8 cellular contexts compared by ENCODE assay signal in the genomic region with DNA sequence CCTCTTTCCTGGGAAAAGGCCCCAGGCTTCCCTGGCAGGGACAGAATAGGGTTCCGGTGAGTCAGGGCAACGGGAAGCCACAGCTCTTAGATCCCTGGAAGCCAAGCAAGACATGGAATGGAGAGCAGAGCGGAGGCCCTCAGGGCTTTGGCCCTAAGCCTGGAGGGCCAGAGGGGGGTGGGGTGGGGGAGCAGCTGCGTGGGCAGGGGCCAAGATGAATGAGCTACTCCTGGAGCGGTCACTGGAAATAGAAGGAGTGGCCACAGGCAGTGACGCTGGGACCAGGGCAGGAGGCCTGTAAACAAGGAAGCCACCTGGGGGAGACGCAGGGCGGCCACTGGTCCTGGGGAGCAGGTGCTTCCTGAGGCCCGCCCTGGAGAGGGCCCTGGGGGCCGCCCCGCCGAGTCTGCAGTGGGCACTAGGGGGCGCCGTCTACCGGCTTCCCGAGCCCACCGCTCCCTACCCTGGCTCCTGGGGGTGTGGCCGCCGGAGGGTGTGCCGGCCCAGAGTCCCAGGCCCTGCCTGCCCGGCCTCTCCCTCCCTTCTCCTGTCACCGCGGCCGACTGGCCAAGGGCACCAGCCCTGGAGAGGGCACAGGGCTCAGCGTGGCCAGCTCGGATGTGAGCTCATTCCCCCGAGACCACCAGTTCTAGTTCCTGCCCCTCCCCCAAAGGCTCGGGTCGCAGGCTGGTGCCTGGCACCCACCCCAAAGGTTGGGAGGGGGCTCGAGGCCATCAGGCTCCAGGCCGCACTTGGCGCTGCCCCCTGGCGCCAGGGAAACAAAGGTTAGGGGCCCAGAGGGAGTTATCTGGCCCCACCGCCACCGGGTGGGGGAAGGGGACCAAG. TPM values are rescaled to one million over a fixed set of nuclear protein-coding genes. Genes with fewer than 3 reads are reported as not detected.
DNase-seq lines count a peak whose midpoint lies in the region; ATAC-seq lines count a peak whose summit lies in the region.

No MANE protein-coding gene starts in this region.

- H3K9me3 Mint-ChIP-seq in activated CD4-positive, alpha-beta memory T cell treated with anti-CD3 and anti-CD28 coated beads, Interleukin-2, amount 10 ng/mL, durations not matched to agents 7 days and 5 days: no peaks in the 10 kb centered on the region

- H3K36me3 Mint-ChIP-seq in activated CD4-positive, alpha-beta memory T cell treated with anti-CD3 and anti-CD28 coated beads, Interleukin-2, amount 10 ng/mL, durations not matched to agents 7 days and 5 days (ENCODE audit: low read depth): peaks cover 23% of the 10 kb centered on the region

- CTCF ChIA-PET in activated CD4-positive, alpha-beta memory T cell treated with anti-CD3 and anti-CD28 coated beads, Interleukin-2, amount 10 ng/mL, durations not matched to agents 7 days and 5 days (lab: Charles Lee): interaction anchor here (0.5 to 7.0 kb wide), 23 partner anchors 10 to 427 kb away, joined by 3 to 92 read pairs (median 4); a partner anchor contains a TSS

- H3K4me3 ChIP-seq in ectodermal cell (ENCODE audit: insufficient read depth, low read depth, low read length): peak overlapping the region; percentile 22

- DNase-seq in AG08396 (ENCODE audit: low spot score) (peak; percentile 87), NCI-H526 treated with DMSO at 0.1 percent for 48 hours (lab: John Stamatoyannopoulos, UW) (peak; percentile 43), lung microvascular endothelial cell (ENCODE audit: low read depth in 2 of 2) (peak; percentile 95 to 99)
- peak; percentile 76 for DNase-seq in activated CD4-positive, alpha-beta memory T cell treated with anti-CD3 and anti-CD28 coated beads, Interleukin-2, amount 10 ng/mL, durations not matched to agents 7 days and 5 days
- peak; percentile 55 to 63 (median 57) for DNase-seq in stimulated activated CD4-positive, alpha-beta T cell treated with anti-CD3 and anti-CD28 coated beads, TNF-alpha, amount 100 ng/mL, for 4 hours (ENCODE audit: low read depth in 3 of 3)

- no peaks in the 10 kb centered on the region for H3K27me3 ChIP-seq in ectodermal cell (ENCODE audit: control insufficient read depth, insufficient read depth, low read length, poor library complexity, severe bottlenecking)

- 12 to 14% methylated on average over 35 of the region's 35 CpGs for WGBS in ectodermal cell, 2 experiments

- ATAC-seq in GM19043 (IDR thresholded peaks at IDR 0.05; ENCODE audit: low read depth, unreplicated experiment) (peak; percentile 60), HG03439 (IDR thresholded peaks at IDR 0.05; ENCODE audit: unreplicated experiment) (peak; percentile 46)

- H3K27ac ChIP-seq in ectodermal cell (ENCODE audit: insufficient read depth, low read depth, low read length, poor library complexity, severe bottlenecking): no peak overlapping the region

- peaks cover 4% of the 10 kb centered on the region for H3K36me3 ChIP-seq in ectodermal cell (ENCODE audit: control insufficient read depth, insufficient read depth, low read length)

- H3K4me1 ChIP-seq in ectodermal cell (ENCODE audit: control insufficient read depth, insufficient read depth, low read length): peaks cover 14% of the 10 kb centered on the region

- H3K4me1 Mint-ChIP-seq in activated CD4-positive, alpha-beta memory T cell treated with anti-CD3 and anti-CD28 coated beads, Interleukin-2, amount 10 ng/mL, durations not matched to agents 7 days and 5 days: peaks cover 33% of the 10 kb centered on the region

- H3K9me3 ChIP-seq in ectodermal cell (ENCODE audit: control insufficient read depth, low read length): no peaks in the 10 kb centered on the region

- POLR2A ChIA-PET in activated CD4-positive, alpha-beta memory T cell treated with anti-CD3 and anti-CD28 coated beads, Interleukin-2, amount 10 ng/mL, durations not matched to agents 7 days and 5 days (lab: Charles Lee): interaction anchor here (0.6 to 6.7 kb wide), 7 partner anchors 11 to 379 kb away, joined by 3 to 34 read pairs (median 3); a partner anchor contains a TSS

- no peaks in the 10 kb centered on the region for H3K27me3 Mint-ChIP-seq in activated CD4-positive, alpha-beta memory T cell treated with anti-CD3 and anti-CD28 coated beads, Interleukin-2, amount 10 ng/mL, durations not matched to agents 7 days and 5 days

- peak overlapping the region; percentile 71 for H3K4me3 Mint-ChIP-seq in activated CD4-positive, alpha-beta memory T cell treated with anti-CD3 and anti-CD28 coated beads, Interleukin-2, amount 10 ng/mL, durations not matched to agents 7 days and 5 days

- no peak overlapping the region for H3K27ac Mint-ChIP-seq in activated CD4-positive, alpha-beta memory T cell treated with anti-CD3 and anti-CD28 coated beads, Interleukin-2, amount 10 ng/mL, durations not matched to agents 7 days and 5 days

RNA-seq across cellular contexts. Expression of a gene that starts 12.1 kb away (rescaled TPM):
- 10 to 100 TPM; 16.3 to 17.1 TPM for total RNA-seq in activated CD4-positive, alpha-beta memory T cell treated with anti-CD3 and anti-CD28 coated beads, Interleukin-2, amount 10 ng/mL, durations not matched to agents 7 days and 5 days
- polyA plus RNA-seq in ectodermal cell (2013, experiment 1 of 4): 22.2 TPM
- 29.6 TPM for polyA plus RNA-seq in ectodermal cell (2013, experiment 2 of 4)
- 15.8 TPM for polyA plus RNA-seq in ectodermal cell (2013, experiment 3 of 4)
- polyA plus RNA-seq in ectodermal cell (2013, experiment 4 of 4): 16.3 TPM
- total RNA-seq in lung microvascular endothelial cell: 32.9 and 41.5 TPM in 2 replicates

RNA-seq across cellular contexts. Expression of a gene that starts 22.8 kb away (rescaled TPM):
- total RNA-seq in activated CD4-positive, alpha-beta memory T cell treated with anti-CD3 and anti-CD28 coated beads, Interleukin-2, amount 10 ng/mL, durations not matched to agents 7 days and 5 days: not detected
- polyA plus RNA-seq in ectodermal cell (2013, experiment 1 of 4): 0.63 TPM
- 0.25 TPM for polyA plus RNA-seq in ectodermal cell (2013, experiment 2 of 4)
- polyA plus RNA-seq in ectodermal cell (2013, experiment 3 of 4): 0.69 TPM
- 0.45 TPM for polyA plus RNA-seq in ectodermal cell (2013, experiment 4 of 4)
- 48.0 and 75.2 TPM in 2 replicates for total RNA-seq in lung microvascular endothelial cell

RNA-seq across cellular contexts. Expression of a gene that starts 32.3 kb away (rescaled TPM):
- not detected for total RNA-seq in activated CD4-positive, alpha-beta memory T cell treated with anti-CD3 and anti-CD28 coated beads, Interleukin-2, amount 10 ng/mL, durations not matched to agents 7 days and 5 days
- 0.31 TPM for polyA plus RNA-seq in ectodermal cell (2013, experiment 1 of 4)
- 0.44 TPM for polyA plus RNA-seq in ectodermal cell (2013, experiment 2 of 4)
- 0.64 TPM for polyA plus RNA-seq in ectodermal cell (2013, experiment 3 of 4)
- 0.57 TPM for polyA plus RNA-seq in ectodermal cell (2013, experiment 4 of 4)
- not detected in 2 replicates for total RNA-seq in lung microvascular endothelial cell

RNA-seq across cellular contexts. Expression of a gene that starts 46.9 kb away (rescaled TPM):
- 10 to 100 TPM; 20.3 to 22.0 TPM for total RNA-seq in activated CD4-positive, alpha-beta memory T cell treated with anti-CD3 and anti-CD28 coated beads, Interleukin-2, amount 10 ng/mL, durations not matched to agents 7 days and 5 days
- polyA plus RNA-seq in ectodermal cell (2013, experiment 1 of 4): 4.7 TPM
- polyA plus RNA-seq in ectodermal cell (2013, experiment 2 of 4): 7.3 TPM
- 8.2 TPM for polyA plus RNA-seq in ectodermal cell (2013, experiment 3 of 4)
- 8.4 TPM for polyA plus RNA-seq in ectodermal cell (2013, experiment 4 of 4)
- total RNA-seq in lung microvascular endothelial cell: 2.4 and 4.8 TPM in 2 replicates

Comparison
In these comparisons a context has a peak if more than half of its experiments do, and no peak if none do; other contexts are left out.
1. DNase-seq: peak in every context shown above with its lines; median percentile 97 in lung microvascular endothelial cell; 87 in AG08396; 76 in activated CD4-positive, alpha-beta memory T cell treated with anti-CD3 and anti-CD28 coated beads, Interleukin-2, amount 10 ng/mL, durations not matched to agents 7 days and 5 days; 57 in stimulated activated CD4-positive, alpha-beta T cell treated with anti-CD3 and anti-CD28 coated beads, TNF-alpha, amount 100 ng/mL, for 4 hours; 43 in NCI-H526 treated with DMSO at 0.1 percent for 48 hours.
2. RNA of a gene that starts 22.8 kb away (total RNA-seq): 48.0 to 75.2 TPM in lung microvascular endothelial cell; not detected in activated CD4-positive, alpha-beta memory T cell treated with anti-CD3 and anti-CD28 coated beads, Interleukin-2, amount 10 ng/mL, durations not matched to agents 7 days and 5 days; every median in the first group is over 10 times any median in the second.